Comparison of ENCODE assay signal across 26 cellular contexts in genomic region chr12:104700324-104700723, GRCh38.
"Had no signal": no experiment of that assay in that cellular context is flagged by ENCODE, and none has a peak within 500 bp of the region (broad histone marks: within the 10 kb centered on the region; RNA-seq: fewer than 3 reads in every experiment).

No MANE protein-coding gene starts in this region.

- H3K79me2 ChIP-seq: hepatocyte had no signal

- H3K9me3 ChIP-seq: gastroesophageal sphincter, heart left ventricle, mucosa of descending colon, ovary, psoas muscle, suprapubic skin, transverse colon, upper lobe of right lung, uterus had no signal

- H3K4me3 ChIP-seq: gastroesophageal sphincter, heart left ventricle, hepatocyte, lung, mucosa of descending colon, ovary, psoas muscle, skin epidermis, suprapubic skin, transverse colon, upper lobe of right lung, uterus had no signal

- FAIRE-seq: endometrium, kidney had no signal

- H3K27me3 ChIP-seq: foreskin keratinocyte, gastroesophageal sphincter, heart left ventricle, hepatocyte, ovary, suprapubic skin, transverse colon, upper lobe of right lung, uterus had no signal

- H3K4me1 ChIP-seq: psoas muscle, uterus had no signal

- ATAC-seq: effector memory CD8-positive, alpha-beta T cell; foreskin keratinocyte; gastroesophageal sphincter; heart left ventricle; left lobe of liver; mucosa of descending colon; psoas muscle; right cardiac atrium; upper lobe of right lung had no signal

- H3K4me2 ChIP-seq: hepatocyte had no signal

- H3K27ac Mint-ChIP-seq: mesothelial cell of epicardium, nephron progenitor cell had no signal

- H3K4me1 Mint-ChIP-seq: mesothelial cell of epicardium had no signal

- H3K27ac ChIP-seq: foreskin keratinocyte, gastroesophageal sphincter, heart left ventricle, hepatocyte, ovary, psoas muscle, suprapubic skin, transverse colon, upper lobe of right lung, uterus had no signal

- H2AFZ ChIP-seq: hepatocyte had no signal

- H3K4me3 Mint-ChIP-seq: effector memory CD8-positive, alpha-beta T cell; memory B cell; mesothelial cell of epicardium; naive B cell; nephron progenitor cell had no signal

- H3K36me3 ChIP-seq: gastroesophageal sphincter, ovary, suprapubic skin, transverse colon, upper lobe of right lung, uterus had no signal

- H3K36me3 Mint-ChIP-seq: mesothelial cell of epicardium had no signal

- DNase-seq: cortex of kidney; effector memory CD8-positive, alpha-beta T cell; foreskin keratinocyte; heart left ventricle; kidney; mucosa of descending colon; naive B cell; nephron progenitor cell; nucleus accumbens; ovary; psoas muscle; right cardiac atrium; stimulated activated naive CD4-positive, alpha-beta T cell; transverse colon; upper lobe of right lung; uterus had no signal

- H3K27me3 Mint-ChIP-seq: effector memory CD8-positive, alpha-beta T cell; memory B cell; naive B cell; stimulated activated naive CD8-positive, alpha-beta T cell treated with anti-CD3 and anti-CD28 coated beads, Interleukin-15, amount 100 ng/mL, for 72 hours had no signal
